Comparison of ENCODE assay signal across 12 cellular contexts in the genomic region with DNA sequence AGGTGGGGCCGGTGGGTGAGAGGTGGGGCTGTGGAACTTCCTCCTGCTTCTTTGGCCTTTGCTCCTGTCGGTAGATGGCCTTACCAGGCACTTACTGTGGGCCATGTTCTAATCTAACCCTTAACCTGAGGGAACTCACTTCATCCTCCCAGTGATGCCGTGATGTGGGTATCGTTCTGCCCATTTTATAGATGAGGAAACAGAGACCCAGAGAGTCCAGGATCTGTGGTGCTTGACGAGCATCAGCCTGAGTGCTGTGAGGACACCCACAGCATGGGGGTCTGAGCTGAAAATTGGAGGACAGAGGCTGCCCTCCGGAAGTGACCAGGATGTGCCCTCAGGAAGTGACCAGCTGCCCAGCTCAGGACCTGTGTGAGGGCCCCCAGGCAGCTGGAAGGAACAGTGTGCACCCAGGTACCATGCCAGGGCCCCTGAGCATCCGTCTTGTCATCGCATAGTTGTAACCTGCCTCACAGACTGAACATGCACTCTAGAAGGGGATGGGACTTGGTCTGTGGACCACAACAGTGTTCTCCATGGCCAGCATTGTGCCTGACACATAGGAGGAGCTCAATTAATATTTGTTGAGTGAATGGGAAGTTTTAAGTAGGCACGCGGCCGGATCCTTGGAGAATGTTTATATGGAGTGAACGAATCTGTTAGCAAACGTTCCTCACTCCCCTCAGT. TPM values are rescaled to one million over a fixed set of nuclear protein-coding genes. Genes with fewer than 3 reads are reported as not detected.
DNase-seq lines count a peak whose midpoint lies in the region; ATAC-seq, FAIRE-seq and TF ChIP-seq lines count a peak whose summit lies in the region.
"Had no signal": no experiment of that assay in that cellular context is flagged by ENCODE, and none has a peak within 500 bp of the region (broad histone marks: within the 10 kb centered on the region; RNA-seq: fewer than 3 reads in every experiment).

No MANE protein-coding gene starts in this region.

- no peak for TF ChIP-seq RAD21 in A549 (conservative IDR thresholded peaks at IDR 0.05 in 1 of 2, IDR thresholded peaks at IDR 0.05 in 1 of 2)

- no peak for TF ChIP-seq POLR2A in A549 (IDR thresholded peaks at IDR 0.05; ENCODE audit: low read length)

- DNase-seq in A549 (ENCODE audit: low read depth in 1 of 2, low spot score in 1 of 2): no peak
- DNase-seq in Karpas-422: peak; percentile 64
- DNase-seq in central memory CD8-positive, alpha-beta T cell (ENCODE audit: low spot score in 2 of 2): no peak
- DNase-seq in natural killer cell: no peak
- DNase-seq in stimulated activated CD4-positive, alpha-beta T cell treated with anti-CD3 and anti-CD28 coated beads, Interleukin-4, amount 100 ng/mL, for 1 hour: no peak
- DNase-seq in heart right ventricle: no peak
- DNase-seq: erythroblast; stimulated activated CD4-positive, alpha-beta T cell treated with anti-CD3 and anti-CD28 coated beads, Interleukin-1b, Interleukin-23, amount 100 ng/mL, for 48 hours; stimulated activated naive CD8-positive, alpha-beta T cell treated with anti-CD3 and anti-CD28 coated beads, Interleukin-15, amount 100 ng/mL, for 72 hours had no signal

- no peak overlapping the region for H3K4me3 Mint-ChIP-seq in central memory CD8-positive, alpha-beta T cell
- H3K4me3 Mint-ChIP-seq in natural killer cell: no peak overlapping the region
- H3K4me3 Mint-ChIP-seq: neural progenitor cell; stimulated activated naive CD8-positive, alpha-beta T cell treated with anti-CD3 and anti-CD28 coated beads, Interleukin-15, amount 100 ng/mL, for 72 hours had no signal

- H3K27me3 ChIP-seq in Karpas-422 (ENCODE audit: low read length) (no peaks in the 10 kb centered on the region), heart right ventricle (no peaks in the 10 kb centered on the region)
- H3K27me3 ChIP-seq: neural progenitor cell had no signal

- H3K27me3 Mint-ChIP-seq in central memory CD8-positive, alpha-beta T cell: no peaks in the 10 kb centered on the region
- no peaks in the 10 kb centered on the region for H3K27me3 Mint-ChIP-seq in natural killer cell (ENCODE audit: low read depth in 2 of 2)

- H3K27ac ChIP-seq in A549 (peak overlapping the region; percentile 76 to 84), Karpas-422 (ENCODE audit: low read length) (peak overlapping the region; percentile 99), heart right ventricle (peak overlapping the region in 1 of 10 donors; percentile 60)
- H3K27ac ChIP-seq: neural progenitor cell had no signal

- no peak for TF ChIP-seq EP300 in A549 (IDR thresholded peaks at IDR 0.05)

- CTCF ChIA-PET in A549 (lab: Yijun Ruan, JAX): interaction anchor here (0.9 to 3.2 kb wide), 6 partner anchors 10 to 139 kb away, joined by 3 to 19 read pairs (median 3); no protein-coding TSS in a partner anchor

- H3K4me1 Mint-ChIP-seq in central memory CD8-positive, alpha-beta T cell: peaks cover 39% of the 10 kb centered on the region
- H3K4me1 Mint-ChIP-seq in natural killer cell: peaks cover 64 to 84% of the 10 kb centered on the region in 2 donors

- H2AFZ ChIP-seq in Karpas-422 (ENCODE audit: low read length): no peak overlapping the region
- H2AFZ ChIP-seq: neural progenitor cell had no signal

- H4K20me1 ChIP-seq in Karpas-422 (ENCODE audit: insufficient read depth, low read depth, low read length): peaks cover 18% of the 10 kb centered on the region; the same call in 1 of the 2 replicates

- H3K36me3 ChIP-seq in Karpas-422 (ENCODE audit: insufficient read depth, low read length): peaks cover 23% of the 10 kb centered on the region; the same call in 1 of the 2 replicates
- peaks cover 0 to 38% (median 0%) of the 10 kb centered on the region in 9 donors for H3K36me3 ChIP-seq in heart right ventricle
- H3K36me3 ChIP-seq: neural progenitor cell had no signal

- POLR2A ChIA-PET in A549 (lab: Yijun Ruan, JAX): no interaction called here

- H3K9me3 Mint-ChIP-seq in central memory CD8-positive, alpha-beta T cell: no peaks in the 10 kb centered on the region
- H3K9me3 Mint-ChIP-seq in natural killer cell: no peaks in the 10 kb centered on the region
- H3K9me3 Mint-ChIP-seq: neural progenitor cell; stimulated activated naive CD8-positive, alpha-beta T cell treated with anti-CD3 and anti-CD28 coated beads, Interleukin-15, amount 100 ng/mL, for 72 hours had no signal

- no peaks in the 10 kb centered on the region for H3K9me2 ChIP-seq in Karpas-422 (replicated peaks; ENCODE audit: insufficient read depth, low read length)

- H3K9me3 ChIP-seq in A549 (no peaks in the 10 kb centered on the region), Karpas-422 (ENCODE audit: low read length) (no peaks in the 10 kb centered on the region), heart right ventricle (no peaks in the 10 kb centered on the region)

- FAIRE-seq in A549 (lab: Jason Lieb, UNC): no peak

- peak overlapping the region; percentile 22 for H3K27ac Mint-ChIP-seq in central memory CD8-positive, alpha-beta T cell (ENCODE audit: low read depth)
- H3K27ac Mint-ChIP-seq in natural killer cell: peak overlapping the region; percentile 69 to 77
- H3K27ac Mint-ChIP-seq: neural progenitor cell; stimulated activated naive CD8-positive, alpha-beta T cell treated with anti-CD3 and anti-CD28 coated beads, Interleukin-15, amount 100 ng/mL, for 72 hours had no signal

- no peak overlapping the region for H3K4me3 ChIP-seq in A549
- peak overlapping the region; percentile 46 for H3K4me3 ChIP-seq in Karpas-422 (ENCODE audit: low read length)
- H3K4me3 ChIP-seq in heart right ventricle: no peak overlapping the region
- H3K4me3 ChIP-seq: neural progenitor cell had no signal

- peaks cover 71% of the 10 kb centered on the region for H3K4me1 ChIP-seq in A549
- H3K4me1 ChIP-seq in Karpas-422 (ENCODE audit: low read length): peaks cover 97% of the 10 kb centered on the region
- peaks cover 15 to 96% (median 52%) of the 10 kb centered on the region in 9 donors for H3K4me1 ChIP-seq in heart right ventricle

- peaks cover 2% of the 10 kb centered on the region for H3K36me3 Mint-ChIP-seq in central memory CD8-positive, alpha-beta T cell (ENCODE audit: insufficient read depth)
- H3K36me3 Mint-ChIP-seq in natural killer cell: no peaks in the 10 kb centered on the region
- H3K36me3 Mint-ChIP-seq: neural progenitor cell had no signal

- H3K4me2 ChIP-seq in A549 (peak overlapping the region; percentile 78), Karpas-422 (ENCODE audit: low read depth, low read length, poor library complexity, severe bottlenecking) (peak overlapping the region; percentile 63)
- H3K4me2 ChIP-seq: neural progenitor cell had no signal

- H3K9ac ChIP-seq in Karpas-422 (ENCODE audit: low read length): peak overlapping the region; percentile 66
- H3K9ac ChIP-seq: neural progenitor cell had no signal

- TF ChIP-seq CTCF in A549 (IDR thresholded peaks at IDR 0.05) (no peak), natural killer cell (IDR thresholded peaks at IDR 0.05) (no peak), heart right ventricle (IDR thresholded peaks at IDR 0.05) (no peak)

- peaks cover 86% of the 10 kb centered on the region for H3K79me2 ChIP-seq in Karpas-422 (ENCODE audit: low read length)

- intact Hi-C loops in natural killer cell (cut with micrococcal nuclease): no loop called here
- intact Hi-C loops in heart right ventricle (cut with DNase I): no loop called here

- peak in 1 of 2 experiments; percentile 45; a peak in 3 of 6 replicates for ATAC-seq in A549
- ATAC-seq in central memory CD8-positive, alpha-beta T cell (replicated peaks; ENCODE audit: extremely low read depth, poor library complexity, severe bottlenecking): no peak
- no peak for ATAC-seq in natural killer cell
- ATAC-seq in heart right ventricle: no peak
- ATAC-seq in HG03280 (IDR thresholded peaks at IDR 0.05; ENCODE audit: unreplicated experiment): no peak
- ATAC-seq in HG02884 (IDR thresholded peaks at IDR 0.05; ENCODE audit: unreplicated experiment): no peak
- ATAC-seq: stimulated activated naive CD8-positive, alpha-beta T cell treated with anti-CD3 and anti-CD28 coated beads, Interleukin-15, amount 100 ng/mL, for 72 hours had no signal

- 81% methylated on average over 13 of the region's 13 CpGs for WGBS in A549 (ENCODE audit: missing lambda C conversion rate)
- 83 to 84% methylated on average over 13 of the region's 13 CpGs for WGBS in heart right ventricle, 2 donors

TF ChIP-seq in A549, 52 proteins besides CTCF, POLR2A, EP300 and RAD21 (continues in another document):
- no peak for TF ChIP-seq JUN (IDR thresholded peaks at IDR 0.05)
- no peak for TF ChIP-seq MAFK (IDR thresholded peaks at IDR 0.05; ENCODE audit: partially characterized antibody)
- no peak for TF ChIP-seq CBX2 (IDR thresholded peaks at IDR 0.05; ENCODE audit: borderline replicate concordance, low read depth)
- TF ChIP-seq, protein P1, sequence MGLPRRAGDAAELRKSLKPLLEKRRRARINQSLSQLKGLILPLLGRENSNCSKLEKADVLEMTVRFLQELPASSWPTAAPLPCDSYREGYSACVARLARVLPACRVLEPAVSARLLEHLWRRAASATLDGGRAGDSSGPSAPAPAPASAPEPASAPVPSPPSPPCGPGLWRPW (IDR thresholded peaks at IDR 0.05): no peak
- no peak for TF ChIP-seq KDM1A (IDR thresholded peaks at IDR 0.05; ENCODE audit: low read depth)
- no peak for TF ChIP-seq NR3C1 (IDR thresholded peaks at IDR 0.05)
- no peak for TF ChIP-seq ZSCAN20 (CRISPR knock-in tag; IDR thresholded peaks at IDR 0.05)
- TF ChIP-seq TP53 (CRISPR knock-in tag; IDR thresholded peaks at IDR 0.05): no peak
- no peak for TF ChIP-seq ZNF302 (CRISPR knock-in tag; IDR thresholded peaks at IDR 0.05)
- TF ChIP-seq BHLHE40 (IDR thresholded peaks at IDR 0.05; ENCODE audit: low read depth, low read length): no peak
- TF ChIP-seq ZC3H11A (IDR thresholded peaks at IDR 0.05): no peak
- TF ChIP-seq TFCP2L1 (CRISPR knock-in tag; IDR thresholded peaks at IDR 0.05): no peak
- no peak for TF ChIP-seq ESRRA (IDR thresholded peaks at IDR 0.05; ENCODE audit: borderline replicate concordance, low read length)
- TF ChIP-seq NFE2L2 (conservative IDR thresholded peaks at IDR 0.05; ENCODE audit: low read length): no peak
- TF ChIP-seq EHMT2 (IDR thresholded peaks at IDR 0.05; ENCODE audit: low read depth): no peak
- no peak for TF ChIP-seq KDM5A (IDR thresholded peaks at IDR 0.05)

RNA-seq across cellular contexts. Expression of gene NEK6, which starts 8.5 kb away (rescaled TPM):
- polyA plus RNA-seq in A549 (2011; rRNA removed) (33.7 and 38.7 TPM in 2 replicates), A549 (2017; fragmentation: RNase III; extraction: RNeasy Plus Mini Kit Qiagen cat#74134 plus additional on column Dnase treatment) (26.1 to 38.6 TPM (median 29.8 TPM) in 3 replicates), heart right ventricle (1 to 10 TPM; 1.9 to 2.1 TPM)
- polyA plus RNA-seq in A549 (2012; cell fraction: cytosol; rRNA removed): 52.0 and 59.5 TPM in 2 replicates
- polyA plus RNA-seq in A549 (2012; cell fraction: nucleus; rRNA removed): 64.3 and 69.2 TPM in 2 replicates
- polyA minus RNA-seq in A549 (2011; rRNA and poly(A)+ RNA removed): 49.7 and 58.1 TPM in 2 replicates
- 77.9 and 93.3 TPM in 2 replicates for total RNA-seq in Karpas-422 (2014; rRNA removed; shearing (Covaris generic); ENCODE audit: low replicate concordance)
- total RNA-seq in natural killer cell (10 to 100 TPM; 25.0 to 34.9 (median 33.0) TPM), heart right ventricle (10 to 100 TPM in 4 of 10 donors, 1 to 10 TPM in 6; 4.6 to 22.4 (median 7.9) TPM)
